1 cellular context compared by ENCODE assay signal in the genomic region with DNA sequence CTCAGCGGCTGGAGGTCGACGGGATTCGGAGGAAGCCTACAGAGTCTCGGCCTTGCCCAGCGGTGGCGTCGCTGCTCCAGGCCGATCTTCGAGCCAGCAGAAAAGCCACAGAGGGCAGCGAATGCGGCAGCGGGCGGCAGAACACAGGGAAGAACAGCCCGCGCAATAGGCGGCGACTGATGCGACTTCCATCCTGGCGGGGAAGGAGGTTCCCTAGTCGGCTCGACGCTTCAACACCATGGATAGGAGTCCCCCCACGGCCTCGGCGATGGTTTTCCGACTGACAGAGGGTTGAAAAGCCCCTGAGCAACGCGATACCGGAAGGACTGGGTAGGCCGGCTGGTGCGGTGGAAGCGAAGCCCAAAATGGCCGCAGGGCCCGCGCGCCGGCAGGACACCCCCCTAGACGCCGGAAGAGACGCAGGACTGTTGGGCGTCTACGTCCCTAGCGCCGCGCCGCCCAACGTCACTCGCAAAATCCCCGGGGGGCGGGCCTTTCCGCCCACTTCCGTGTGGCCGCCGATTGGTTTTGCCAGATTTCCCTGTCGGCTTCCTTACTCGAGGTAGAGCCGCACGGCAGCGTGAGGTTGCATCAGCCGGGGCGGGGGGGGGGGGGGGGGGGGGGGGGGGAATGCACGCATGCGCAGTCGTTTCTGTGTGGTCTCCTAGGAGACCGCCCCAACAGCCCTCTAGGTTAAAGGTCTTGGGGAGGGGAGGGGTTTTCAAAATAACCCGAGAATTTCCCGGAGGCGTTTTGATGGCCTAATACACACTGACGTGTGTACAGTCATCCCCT.
A peak's percentile ranks its signal among the peaks of the same experiment; 100 is the strongest.
TF ChIP-seq lines count a peak whose summit lies in the region.

TSS of gene PPP1R15B (minus strand) at position 367 of the 795 bp plus-strand sequence. CDS start 406 bp downstream, outside the sequence.

TF ChIP-seq in H1, 55 proteins besides CTCF, POLR2A, EP300 and RAD21 (continues in another document):
- no peak for TF ChIP-seq FOSL1 (IDR thresholded peaks at IDR 0.05; ENCODE audit: insufficient read depth, low read depth, low read length)
- TF ChIP-seq RBBP5 (IDR thresholded peaks at IDR 0.05; ENCODE audit: borderline replicate concordance, low read depth, low read length), result peak; percentile 75
- peak; percentile 95 for TF ChIP-seq TAF1 (IDR thresholded peaks at IDR 0.05; ENCODE audit: low read depth, low read length)
- no peak for TF ChIP-seq SP2 (IDR thresholded peaks at IDR 0.05; ENCODE audit: low read length)
- peak; percentile 96 for TF ChIP-seq CREB1 (IDR thresholded peaks at IDR 0.05)
- peak; percentile 66 for TF ChIP-seq SAP30 (IDR thresholded peaks at IDR 0.05; ENCODE audit: insufficient read depth, insufficient replicate concordance, low read length)
- TF ChIP-seq ATF2 (IDR thresholded peaks at IDR 0.05; ENCODE audit: low read length), result no peak
- TF ChIP-seq NANOG (IDR thresholded peaks at IDR 0.05; ENCODE audit: insufficient read depth, low read depth, low read length, poor library complexity, severe bottlenecking), result no peak
- TF ChIP-seq, protein P1, sequence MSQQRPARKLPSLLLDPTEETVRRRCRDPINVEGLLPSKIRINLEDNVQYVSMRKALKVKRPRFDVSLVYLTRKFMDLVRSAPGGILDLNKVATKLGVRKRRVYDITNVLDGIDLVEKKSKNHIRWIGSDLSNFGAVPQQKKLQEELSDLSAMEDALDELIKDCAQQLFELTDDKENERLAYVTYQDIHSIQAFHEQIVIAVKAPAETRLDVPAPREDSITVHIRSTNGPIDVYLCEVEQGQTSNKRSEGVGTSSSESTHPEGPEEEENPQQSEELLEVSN (IDR thresholded peaks at IDR 0.05), result no peak
- TF ChIP-seq HDAC6 (IDR thresholded peaks at IDR 0.05; ENCODE audit: low read depth, low read length), result no peak
- TF ChIP-seq, protein P2, sequence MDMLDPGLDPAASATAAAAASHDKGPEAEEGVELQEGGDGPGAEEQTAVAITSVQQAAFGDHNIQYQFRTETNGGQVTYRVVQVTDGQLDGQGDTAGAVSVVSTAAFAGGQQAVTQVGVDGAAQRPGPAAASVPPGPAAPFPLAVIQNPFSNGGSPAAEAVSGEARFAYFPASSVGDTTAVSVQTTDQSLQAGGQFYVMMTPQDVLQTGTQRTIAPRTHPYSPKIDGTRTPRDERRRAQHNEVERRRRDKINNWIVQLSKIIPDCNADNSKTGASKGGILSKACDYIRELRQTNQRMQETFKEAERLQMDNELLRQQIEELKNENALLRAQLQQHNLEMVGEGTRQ (IDR thresholded peaks at IDR 0.05; ENCODE audit: low read length), result no peak
- no peak for TF ChIP-seq JUN (IDR thresholded peaks at IDR 0.05; ENCODE audit: low read depth, low read length)
- TF ChIP-seq ASH2L (IDR thresholded peaks at IDR 0.05; ENCODE audit: low read length), result peak; percentile 83
- peak; percentile 77; the same call in 1 of the 2 replicates for TF ChIP-seq GTF2F1 (IDR thresholded peaks at IDR 0.05; ENCODE audit: borderline replicate concordance, low read depth, low read length)
- TF ChIP-seq GABPA (IDR thresholded peaks at IDR 0.05; ENCODE audit: borderline replicate concordance, insufficient read depth, low read length), result peak; percentile 55; the same call in 1 of the 2 replicates
- TF ChIP-seq KDM5A (IDR thresholded peaks at IDR 0.05; ENCODE audit: low read length), result no peak; the same call in 1 of the 2 replicates
- no peak for TF ChIP-seq ZNF274 (IDR thresholded peaks at IDR 0.05; ENCODE audit: borderline replicate concordance, extremely low read depth, low read length)
- TF ChIP-seq JUND (IDR thresholded peaks at IDR 0.05; ENCODE audit: low read length), result 0 out of 2 replicates have a peak, but pooled peaks have one; percentile 45
- TF ChIP-seq KDM1A (IDR thresholded peaks at IDR 0.05; ENCODE audit: borderline replicate concordance, low read length), result no peak
- 0 out of 2 replicates have a peak, but pooled peaks have one; percentile 17 for TF ChIP-seq BACH1 (IDR thresholded peaks at IDR 0.05; ENCODE audit: low read length)
- peak; percentile 34; the same call in 1 of the 2 replicates for TF ChIP-seq CHD2 (IDR thresholded peaks at IDR 0.05; ENCODE audit: low read length)
- TF ChIP-seq, protein P3, sequence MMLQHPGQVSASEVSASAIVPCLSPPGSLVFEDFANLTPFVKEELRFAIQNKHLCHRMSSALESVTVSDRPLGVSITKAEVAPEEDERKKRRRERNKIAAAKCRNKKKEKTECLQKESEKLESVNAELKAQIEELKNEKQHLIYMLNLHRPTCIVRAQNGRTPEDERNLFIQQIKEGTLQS (IDR thresholded peaks at IDR 0.05; ENCODE audit: insufficient read depth, low read depth, low read length), result peak; percentile 92
- no peak for TF ChIP-seq SUZ12 (IDR thresholded peaks at IDR 0.05; ENCODE audit: low read length)
- TF ChIP-seq NRF1 (IDR thresholded peaks at IDR 0.05; ENCODE audit: low read depth, low read length), result peak; percentile 21
- peak; percentile 25 to 90; a peak in 3 of 4 replicates for TF ChIP-seq SIN3A (conservative IDR thresholded peaks at IDR 0.05 in 1 of 2, IDR thresholded peaks at IDR 0.05 in 1 of 2; ENCODE audit: low read depth in 1 of 2, low read length in 2 of 2)
- TF ChIP-seq MAX (IDR thresholded peaks at IDR 0.05), result peak; percentile 83
- peak; percentile 57 for TF ChIP-seq KDM4A (IDR thresholded peaks at IDR 0.05; ENCODE audit: low read depth, low read length, severe bottlenecking)
- no peak for TF ChIP-seq EZH2 (IDR thresholded peaks at IDR 0.05; ENCODE audit: low read depth, low read length, severe bottlenecking)
- no peak for TF ChIP-seq SP1 (IDR thresholded peaks at IDR 0.05; ENCODE audit: low read depth, low read length)
- peak; percentile 66; the same call in 1 of the 2 replicates for TF ChIP-seq POU5F1 (IDR thresholded peaks at IDR 0.05; ENCODE audit: low read depth, low read length)
- TF ChIP-seq RFX5 (IDR thresholded peaks at IDR 0.05; ENCODE audit: borderline replicate concordance, low read depth, low read length), result no peak
- no peak for TF ChIP-seq CHD1 (IDR thresholded peaks at IDR 0.05; ENCODE audit: low read depth, low read length)
- TF ChIP-seq TCF12 (IDR thresholded peaks at IDR 0.05; ENCODE audit: low read depth, low read length), result no peak
- no peak for TF ChIP-seq BCL11A (IDR thresholded peaks at IDR 0.05; ENCODE audit: low read depth in 2 of 2, low read length in 2 of 2)
- no peak for TF ChIP-seq CBX8 (IDR thresholded peaks at IDR 0.05; ENCODE audit: borderline replicate concordance, low read depth, low read length)
- TF ChIP-seq YY1 (IDR thresholded peaks at IDR 0.05; ENCODE audit: low read depth, low read length), result peak; percentile 98
- TF ChIP-seq CBX5 (IDR thresholded peaks at IDR 0.05; ENCODE audit: low read depth, low read length), result no peak
- TF ChIP-seq SRF (IDR thresholded peaks at IDR 0.05; ENCODE audit: low read depth, low read length), result 0 out of 2 replicates have a peak, but pooled peaks have one; percentile 21
- TF ChIP-seq TEAD4 (IDR thresholded peaks at IDR 0.05; ENCODE audit: low read depth, low read length), result 0 out of 2 replicates have a peak, but pooled peaks have one; percentile 16
- no peak for TF ChIP-seq SIRT6 (IDR thresholded peaks at IDR 0.05; ENCODE audit: low read length)
- TF ChIP-seq BRCA1 (IDR thresholded peaks at IDR 0.05; ENCODE audit: low read depth, low read length), result no peak
- TF ChIP-seq CEBPB (IDR thresholded peaks at IDR 0.05; ENCODE audit: low read depth, low read length), result peak; percentile 97
- peak; percentile 87 for TF ChIP-seq PHF8 (conservative IDR thresholded peaks at IDR 0.05; ENCODE audit: low read depth, low read length)
- TF ChIP-seq POLR2AphosphoS5 (IDR thresholded peaks at IDR 0.05; ENCODE audit: low read depth, low read length), result peak; percentile 76; the same call in 1 of the 2 replicates
- TF ChIP-seq HDAC2 (IDR thresholded peaks at IDR 0.05; ENCODE audit: borderline replicate concordance in 1 of 2, low read depth in 2 of 2, low read length in 2 of 2), result no peak; a peak in 1 of 4 replicates
- TF ChIP-seq CTBP2 (IDR thresholded peaks at IDR 0.05; ENCODE audit: borderline replicate concordance, insufficient read depth, insufficient read length, low read length), result no peak
- TF ChIP-seq TAF7 (optimal IDR thresholded peaks at IDR 0.05; ENCODE audit: borderline replicate concordance, low read depth, low read length), result no peak
- TF ChIP-seq SP4 (IDR thresholded peaks at IDR 0.05; ENCODE audit: low read length), result no peak
- no peak for TF ChIP-seq CHD7 (IDR thresholded peaks at IDR 0.05; ENCODE audit: insufficient replicate concordance, low read length)
- peak; percentile 90 for TF ChIP-seq TBP (IDR thresholded peaks at IDR 0.05; ENCODE audit: low read depth, low read length)
- TF ChIP-seq RNF2 (IDR thresholded peaks at IDR 0.05; ENCODE audit: borderline replicate concordance, low read depth, low read length, missing control alignments, poor library complexity, severe bottlenecking), result no peak
- no peak for TF ChIP-seq MAFK (IDR thresholded peaks at IDR 0.05; ENCODE audit: low read depth, low read length)
- peak; percentile 90 for TF ChIP-seq EGR1 (IDR thresholded peaks at IDR 0.05; ENCODE audit: borderline replicate concordance, low read depth, low read length)
- TF ChIP-seq RXRA (IDR thresholded peaks at IDR 0.05; ENCODE audit: insufficient read depth, low read depth, low read length), result no peak
